In the genomic region with DNA sequence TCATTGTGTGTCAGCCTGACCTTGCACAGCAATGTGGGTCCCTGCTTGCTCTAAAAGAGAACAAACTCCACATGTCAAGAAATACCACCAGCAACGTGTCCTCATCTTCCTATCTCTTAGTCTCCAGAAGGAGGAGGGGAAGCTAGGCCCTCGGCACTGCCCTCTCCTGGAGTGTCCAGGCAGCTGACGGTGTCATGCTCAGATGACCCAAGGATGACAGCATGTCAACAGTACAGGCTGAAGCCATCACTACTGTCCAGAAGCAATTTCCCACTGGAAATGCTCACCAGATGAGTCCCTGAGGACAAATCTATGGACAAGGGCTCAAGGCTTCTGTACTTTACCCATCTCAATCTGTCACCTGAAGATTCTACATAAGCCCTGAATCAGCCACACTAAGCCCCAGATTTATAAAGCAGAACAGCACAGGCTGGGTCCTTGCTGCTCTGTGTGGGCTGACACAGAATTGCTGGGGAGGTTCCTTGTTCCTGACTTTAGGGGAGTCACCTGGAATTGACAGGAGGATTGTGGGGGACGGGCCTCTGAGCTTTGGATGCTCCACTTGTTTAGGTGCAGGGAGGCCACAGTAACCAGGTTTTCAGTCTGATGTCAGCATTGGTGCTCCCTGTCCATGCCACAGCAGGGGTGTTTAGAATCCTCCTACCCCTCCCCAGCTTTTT, we compare ENCODE assay signal across 8 cellular contexts.
DNase-seq lines count a peak whose midpoint lies in the region; ATAC-seq, FAIRE-seq and TF ChIP-seq lines count a peak whose summit lies in the region.

No MANE protein-coding gene starts in this region.

- peak overlapping the region; percentile 83 for H2AK5ac ChIP-seq in IMR-90 (ENCODE audit: low read depth, low read length)

- H3K27ac Mint-ChIP-seq in MCF 10A (ENCODE audit: low read depth, unreplicated experiment): no peak overlapping the region
- no peak overlapping the region for H3K27ac Mint-ChIP-seq in stimulated activated effector memory CD8-positive, alpha-beta T cell treated with anti-CD3 and anti-CD28 coated beads, Interleukin-12 subunit alpha, Interleukin-12 subunit beta, amount 100 ng/mL, for 72 hours
- H3K27ac Mint-ChIP-seq in activated T-helper 17 cell treated with anti-CD3 and anti-CD28 coated beads, Interleukin-2, amount 50 U/mL, for 72 hours: no peak overlapping the region

- TF ChIP-seq POLR2A in IMR-90 (IDR thresholded peaks at IDR 0.05; ENCODE audit: low read depth, low read length) (no peak), HepG2 (IDR thresholded peaks at IDR 0.05; ENCODE audit: insufficient read depth in 1 of 2, low read depth in 2 of 2, low read length in 2 of 2) (no peak)

- peaks cover 9% of the 10 kb centered on the region for H3K4me1 ChIP-seq in IMR-90 (ENCODE audit: control insufficient read depth, insufficient read depth, low read length)
- H3K4me1 ChIP-seq in HepG2 (ENCODE audit: insufficient read depth, low read length): no peaks in the 10 kb centered on the region

- no peak overlapping the region for H4K8ac ChIP-seq in IMR-90 (ENCODE audit: low read depth in 2 of 2, low read length in 2 of 2)

- no peaks in the 10 kb centered on the region for H3K4me1 Mint-ChIP-seq in MCF 10A (ENCODE audit: insufficient read depth, unreplicated experiment)
- H3K4me1 Mint-ChIP-seq in stimulated activated effector memory CD8-positive, alpha-beta T cell treated with anti-CD3 and anti-CD28 coated beads, Interleukin-12 subunit alpha, Interleukin-12 subunit beta, amount 100 ng/mL, for 72 hours: no peaks in the 10 kb centered on the region
- no peaks in the 10 kb centered on the region for H3K4me1 Mint-ChIP-seq in activated T-helper 17 cell treated with anti-CD3 and anti-CD28 coated beads, Interleukin-2, amount 50 U/mL, for 72 hours

- no peak overlapping the region for H2BK120ac ChIP-seq in IMR-90 (ENCODE audit: low read depth, low read length)

- no peaks in the 10 kb centered on the region for H3K79me1 ChIP-seq in IMR-90 (ENCODE audit: low read depth in 1 of 2, low read length in 2 of 2)

- no peaks in the 10 kb centered on the region for H3K79me2 ChIP-seq in HepG2 (ENCODE audit: insufficient read depth, low read length)

- H4K91ac ChIP-seq in IMR-90 (ENCODE audit: insufficient read depth, low read depth, low read length): no peak overlapping the region

- H3K14ac ChIP-seq in IMR-90 (replicated peaks; ENCODE audit: low read depth, low read length): no peak overlapping the region

- no peak overlapping the region for H3K4ac ChIP-seq in IMR-90 (ENCODE audit: low read depth, low read length)

- ATAC-seq in IMR-90 (ENCODE audit: low read depth): peak; percentile 50; the same call in 1 of the 2 replicates
- ATAC-seq in HepG2: peak; percentile 99
- ATAC-seq in stimulated activated effector memory CD8-positive, alpha-beta T cell treated with anti-CD3 and anti-CD28 coated beads, Interleukin-12 subunit alpha, Interleukin-12 subunit beta, amount 100 ng/mL, for 72 hours: no peak
- no peak for ATAC-seq in HG03520 (IDR thresholded peaks at IDR 0.05; ENCODE audit: unreplicated experiment)
- no peak for ATAC-seq in activated T-helper 17 cell treated with anti-CD3 and anti-CD28 coated beads, Interleukin-2, amount 50 U/mL, for 72 hours (replicated peaks)
- ATAC-seq in HG02885 (IDR thresholded peaks at IDR 0.05; ENCODE audit: poor library complexity, unreplicated experiment): no peak

- H3K4me2 ChIP-seq in IMR-90 (ENCODE audit: low read depth, low read length) (no peak overlapping the region), HepG2 (ENCODE audit: low read depth, low read length) (no peak overlapping the region)

- peak; percentile 91 for FAIRE-seq in HepG2 (lab: Jason Lieb, UNC)

- H2AK9ac ChIP-seq in IMR-90 (replicated peaks; ENCODE audit: low read depth, low read length, poor library complexity): no peak overlapping the region

- intact Hi-C loops in IMR-90 (cut with micrococcal nuclease): no loop called here
- intact Hi-C loops in MCF 10A (cut with micrococcal nuclease): loop anchor here (1.0 to 5.0 kb wide), 3 partner anchors 131 to 175 kb away; no protein-coding TSS in a partner anchor
- intact Hi-C loops in HepG2 (cut with micrococcal nuclease; ENCODE audit: unreplicated experiment): loop anchor here (1.0 to 5.0 kb wide), 6 partner anchors 117 to 315 kb away; no protein-coding TSS in a partner anchor

- TF ChIP-seq CTCF in IMR-90 (conservative IDR thresholded peaks at IDR 0.05; ENCODE audit: low read depth, low read length) (peak; percentile 35), MCF 10A (IDR thresholded peaks at IDR 0.05; ENCODE audit: unreplicated experiment) (peak; percentile 29), HepG2 (CRISPR knock-in tag; IDR thresholded peaks at IDR 0.05) (peak; percentile 92)

- H3K36me3 ChIP-seq in IMR-90 (ENCODE audit: control insufficient read depth, insufficient read depth, low read length) (no peaks in the 10 kb centered on the region), HepG2 (replicated peaks in 1 of 2; ENCODE audit: control insufficient read depth in 1 of 2, insufficient read depth in 2 of 2, low read length in 2 of 2) (no peaks in the 10 kb centered on the region)

- DNase-seq in Ammon's horn (ENCODE audit: low spot score) (peak; percentile 69), IMR-90 (no peak), MCF 10A (ENCODE audit: unreplicated experiment) (peak; percentile 44), HepG2 (ENCODE audit: low spot score) (peak; percentile 43)
- DNase-seq in stimulated activated effector memory CD8-positive, alpha-beta T cell treated with anti-CD3 and anti-CD28 coated beads, Interleukin-12 subunit alpha, Interleukin-12 subunit beta, amount 100 ng/mL, for 72 hours (ENCODE audit: low spot score in 2 of 2): no peak

- H3K27me3 ChIP-seq in IMR-90 (ENCODE audit: control insufficient read depth, insufficient read depth, low read length) (peaks cover 2% of the 10 kb centered on the region; the same call in 1 of the 2 replicates), HepG2 (ENCODE audit: control insufficient read depth in 1 of 2, insufficient read depth in 2 of 2, low read length in 2 of 2) (peaks cover 0 to 35% of the 10 kb centered on the region in 2 experiments; a peak in 3 of 5 replicates)

- H2BK5ac ChIP-seq in IMR-90 (ENCODE audit: low read depth, low read length, poor library complexity, severe bottlenecking): no peak overlapping the region

- H3K27ac ChIP-seq in IMR-90 (ENCODE audit: insufficient read depth, low read length) (no peak overlapping the region), HepG2 (ENCODE audit: extremely low read length, insufficient read depth, low read length) (no peak overlapping the region)

- no peaks in the 10 kb centered on the region for H3K9me3 Mint-ChIP-seq in MCF 10A (ENCODE audit: unreplicated experiment)
- no peaks in the 10 kb centered on the region for H3K9me3 Mint-ChIP-seq in stimulated activated effector memory CD8-positive, alpha-beta T cell treated with anti-CD3 and anti-CD28 coated beads, Interleukin-12 subunit alpha, Interleukin-12 subunit beta, amount 100 ng/mL, for 72 hours
- no peaks in the 10 kb centered on the region for H3K9me3 Mint-ChIP-seq in activated T-helper 17 cell treated with anti-CD3 and anti-CD28 coated beads, Interleukin-2, amount 50 U/mL, for 72 hours

- no peaks in the 10 kb centered on the region for H3K9me3 ChIP-seq in IMR-90 (ENCODE audit: control insufficient read depth, insufficient read depth, low read length)
- no peaks in the 10 kb centered on the region for H3K9me3 ChIP-seq in HepG2 (ENCODE audit: low read length)

- TF ChIP-seq EP300 in HepG2 (IDR thresholded peaks at IDR 0.05; ENCODE audit: low read depth in 2 of 2, low read length in 2 of 2): no peak
- no peak for TF ChIP-seq EP300 in HepG2 (CRISPR knock-in tag; IDR thresholded peaks at IDR 0.05; ENCODE audit: borderline replicate concordance)

- H2AFZ ChIP-seq in IMR-90 (replicated peaks; ENCODE audit: low read length, poor library complexity) (no peak overlapping the region), HepG2 (ENCODE audit: low read length) (no peak overlapping the region)

- no peaks in the 10 kb centered on the region for H3K27me3 Mint-ChIP-seq in MCF 10A (ENCODE audit: insufficient read depth, unreplicated experiment)
- no peaks in the 10 kb centered on the region for H3K27me3 Mint-ChIP-seq in activated T-helper 17 cell treated with anti-CD3 and anti-CD28 coated beads, Interleukin-2, amount 50 U/mL, for 72 hours

- H4K5ac ChIP-seq in IMR-90 (ENCODE audit: low read depth, low read length): no peak overlapping the region

- POLR2A ChIA-PET in IMR-90 (lab: Charles Lee; ENCODE audit: unreplicated experiment): no interaction called here
- POLR2A ChIA-PET in MCF 10A (lab: Yijun Ruan, JAX): no interaction called here
- POLR2A ChIA-PET in HepG2 (lab: Yijun Ruan, JAX): interaction anchor here (1.2 kb wide), 1 partner anchor 117 kb away, joined by 3 read pairs; no protein-coding TSS in a partner anchor

- H3K23ac ChIP-seq in IMR-90 (ENCODE audit: low read depth, low read length): no peak overlapping the region

- WGBS in IMR-90 (ENCODE audit: extremely low coverage in 2 of 2, insufficient read length in 1 of 2), 2 experiments: no CpG with 5 or more reads among the region's 4 CpGs
- WGBS in HepG2 (ENCODE audit: low lambda C conversion rate): 0% methylated on average over 2 of the region's 4 CpGs

- H2BK20ac ChIP-seq in IMR-90 (ENCODE audit: low read depth, low read length): no peak overlapping the region

- H3K9ac ChIP-seq in IMR-90 (ENCODE audit: low read depth, low read length) (no peak overlapping the region), HepG2 (ENCODE audit: insufficient read depth, low read depth, low read length) (no peak overlapping the region)

- in situ Hi-C loops in IMR-90 (cut with MboI; ENCODE audit: low sequenced_read_pairs): no loop called here
- in situ Hi-C loops in HepG2 (cut with HindIII; ENCODE audit: extremely low pct_ligation_motif_present, low pct_unique_long_range_greater_than_20kb): loop anchor here (10.0 kb wide), 2 partner anchors 117 to 317 kb away; no protein-coding TSS in a partner anchor

- CTCF ChIA-PET in IMR-90 (lab: Yijun Ruan, JAX) (interaction anchor here (1.0 kb wide), 1 partner anchor 18 kb away, joined by 3 read pairs; no protein-coding TSS in a partner anchor), MCF 10A (lab: Yijun Ruan, JAX) (interaction anchor here (0.8 kb wide), 1 partner anchor 9 kb away, joined by 4 read pairs; no protein-coding TSS in a partner anchor), HepG2 (lab: Yijun Ruan, JAX; ENCODE audit: low intra/inter-chr PET ratio, low total read pairs) (interaction anchor here (0.7 to 1.7 kb wide), 4 partner anchors 117 to 227 kb away, joined by 3 to 9 read pairs (median 5); no protein-coding TSS in a partner anchor)

- H2BK15ac ChIP-seq in IMR-90 (ENCODE audit: low read depth, low read length): no peak overlapping the region; the same call in 2 of the 3 replicates

- TF ChIP-seq RAD21 in IMR-90 (IDR thresholded peaks at IDR 0.05; ENCODE audit: low read length) (peak; percentile 39; the same call in 1 of the 2 replicates), HepG2 (CRISPR knock-in tag; IDR thresholded peaks at IDR 0.05) (peak; percentile 78)

- no peak overlapping the region for H3K18ac ChIP-seq in IMR-90 (ENCODE audit: low read depth, low read length)

- H3K4me3 ChIP-seq in IMR-90 (ENCODE audit: insufficient read depth, low read depth, low read length): no peak overlapping the region
- no peak overlapping the region for H3K4me3 ChIP-seq in HepG2 (replicated peaks in 1 of 3; ENCODE audit: insufficient read depth in 1 of 3, low read depth in 2 of 3, low read length in 3 of 3)

- H4K20me1 ChIP-seq in IMR-90 (ENCODE audit: insufficient read depth, low read length) (no peaks in the 10 kb centered on the region), HepG2 (ENCODE audit: insufficient read depth, low read length) (no peaks in the 10 kb centered on the region)

- H3K4me3 Mint-ChIP-seq in MCF 10A (ENCODE audit: unreplicated experiment): no peak overlapping the region
- no peak overlapping the region for H3K4me3 Mint-ChIP-seq in stimulated activated effector memory CD8-positive, alpha-beta T cell treated with anti-CD3 and anti-CD28 coated beads, Interleukin-12 subunit alpha, Interleukin-12 subunit beta, amount 100 ng/mL, for 72 hours
- no peak overlapping the region for H3K4me3 Mint-ChIP-seq in activated T-helper 17 cell treated with anti-CD3 and anti-CD28 coated beads, Interleukin-2, amount 50 U/mL, for 72 hours

- dilution Hi-C loops in IMR-90 (cut with HindIII; ENCODE audit: low sequenced_read_pairs, unreplicated experiment): no loop called here

- BruUV-seq in IMR-90 (replicated peaks; lab: Mats Ljungman, UMichigan): no TSS peak
- BruUV-seq in MCF 10A (replicated peaks; lab: Mats Ljungman, UMichigan): no TSS peak
- BruUV-seq in HepG2 (replicated peaks; lab: Mats Ljungman, UMichigan): no TSS peak

- H3K9me1 ChIP-seq in IMR-90 (ENCODE audit: insufficient read depth, low read length): peaks cover 9% of the 10 kb centered on the region; the same call in 1 of the 2 replicates

- no peak overlapping the region for H3K56ac ChIP-seq in IMR-90 (ENCODE audit: extremely low read depth, insufficient read depth, low read length)

- H3K36me3 Mint-ChIP-seq in MCF 10A (ENCODE audit: insufficient read depth, unreplicated experiment): peaks cover 8% of the 10 kb centered on the region
- no peaks in the 10 kb centered on the region for H3K36me3 Mint-ChIP-seq in stimulated activated effector memory CD8-positive, alpha-beta T cell treated with anti-CD3 and anti-CD28 coated beads, Interleukin-12 subunit alpha, Interleukin-12 subunit beta, amount 100 ng/mL, for 72 hours
- no peaks in the 10 kb centered on the region for H3K36me3 Mint-ChIP-seq in activated T-helper 17 cell treated with anti-CD3 and anti-CD28 coated beads, Interleukin-2, amount 50 U/mL, for 72 hours (ENCODE audit: low read depth)

Comparison
In these comparisons a context has a peak if more than half of its experiments do, and no peak if none do; other contexts are left out.
1. DNase-seq: peak in Ammon's horn (single experiment), MCF 10A (single experiment) and HepG2 (single experiment); none in IMR-90 (single experiment) and stimulated activated effector memory CD8-positive, alpha-beta T cell treated with anti-CD3 and anti-CD28 coated beads, Interleukin-12 subunit alpha, Interleukin-12 subunit beta, amount 100 ng/mL, for 72 hours (0 of 2).
2. ATAC-seq: peak in IMR-90 (single experiment) and HepG2 (single experiment); none in stimulated activated effector memory CD8-positive, alpha-beta T cell treated with anti-CD3 and anti-CD28 coated beads, Interleukin-12 subunit alpha, Interleukin-12 subunit beta, amount 100 ng/mL, for 72 hours (single experiment), HG03520 (single experiment), activated T-helper 17 cell treated with anti-CD3 and anti-CD28 coated beads, Interleukin-2, amount 50 U/mL, for 72 hours (single experiment) and HG02885 (single experiment).
3. CTCF ChIP-seq: peak in every context shown above with its lines; median percentile 92 in HepG2; 35 in IMR-90; 29 in MCF 10A.